Comparison of ENCODE assay signal across 8 cellular contexts in genomic region chr2:155815851-155816250, GRCh38.
A peak's percentile ranks its signal among the peaks of the same experiment; 100 is the strongest.
DNase-seq lines count a peak whose midpoint lies in the region; ATAC-seq and TF ChIP-seq lines count a peak whose summit lies in the region.

No MANE protein-coding gene starts in this region.

- H3K27me3 ChIP-seq in body of pancreas, result no peaks in the 10 kb centered on the region

- TF ChIP-seq POLR2A in body of pancreas (IDR thresholded peaks at IDR 0.05), result no peak

- no peak for TF ChIP-seq CTCF in body of pancreas (IDR thresholded peaks at IDR 0.05)

- H3K9me3 ChIP-seq in body of pancreas, result no peaks in the 10 kb centered on the region

- intact Hi-C loops in body of pancreas (cut with DNase I), result no loop called here

- no peak overlapping the region for H3K27ac ChIP-seq in body of pancreas

- H3K4me3 ChIP-seq in body of pancreas, result no peak overlapping the region

- peak; percentile 3 for DNase-seq in stimulated activated CD4-positive, alpha-beta T cell treated with anti-CD3 and anti-CD28 coated beads, Interleukin-15, amount 100 ng/mL, for 24 hours
- DNase-seq in stimulated activated CD4-positive, alpha-beta T cell treated with anti-CD3 and anti-CD28 coated beads, Interleukin-2, amount 100 ng/mL, for 48 hours, result no peak
- DNase-seq in NCI-H1694 treated with DMSO at 0.1 percent for 48 hours (lab: John Stamatoyannopoulos, UW) (peak; percentile 22), cerebellar cortex (ENCODE audit: low spot score) (peak; percentile 11), putamen (ENCODE audit: low spot score) (peak; percentile 61), body of pancreas (no peak), 8988T (no peak)

- no peaks in the 10 kb centered on the region for H3K4me1 ChIP-seq in body of pancreas

- ATAC-seq in HG02852 (IDR thresholded peaks at IDR 0.05; ENCODE audit: unreplicated experiment) (peak; percentile 91), body of pancreas (no peak)

- no peaks in the 10 kb centered on the region for H3K36me3 ChIP-seq in body of pancreas (replicated peaks in 1 of 2; ENCODE audit: insufficient read depth in 1 of 2, low read depth in 2 of 2)

Comparison
In these comparisons a context has a peak if more than half of its experiments do, and no peak if none do; other contexts are left out.
1. DNase-seq: peak in stimulated activated CD4-positive, alpha-beta T cell treated with anti-CD3 and anti-CD28 coated beads, Interleukin-15, amount 100 ng/mL, for 24 hours (single experiment), NCI-H1694 treated with DMSO at 0.1 percent for 48 hours (single experiment), cerebellar cortex (single experiment) and putamen (single experiment); none in stimulated activated CD4-positive, alpha-beta T cell treated with anti-CD3 and anti-CD28 coated beads, Interleukin-2, amount 100 ng/mL, for 48 hours (0 of 2), body of pancreas (0 of 4) and 8988T (single experiment).